ENCODE assay signal across 9 cellular contexts in the genomic region with DNA sequence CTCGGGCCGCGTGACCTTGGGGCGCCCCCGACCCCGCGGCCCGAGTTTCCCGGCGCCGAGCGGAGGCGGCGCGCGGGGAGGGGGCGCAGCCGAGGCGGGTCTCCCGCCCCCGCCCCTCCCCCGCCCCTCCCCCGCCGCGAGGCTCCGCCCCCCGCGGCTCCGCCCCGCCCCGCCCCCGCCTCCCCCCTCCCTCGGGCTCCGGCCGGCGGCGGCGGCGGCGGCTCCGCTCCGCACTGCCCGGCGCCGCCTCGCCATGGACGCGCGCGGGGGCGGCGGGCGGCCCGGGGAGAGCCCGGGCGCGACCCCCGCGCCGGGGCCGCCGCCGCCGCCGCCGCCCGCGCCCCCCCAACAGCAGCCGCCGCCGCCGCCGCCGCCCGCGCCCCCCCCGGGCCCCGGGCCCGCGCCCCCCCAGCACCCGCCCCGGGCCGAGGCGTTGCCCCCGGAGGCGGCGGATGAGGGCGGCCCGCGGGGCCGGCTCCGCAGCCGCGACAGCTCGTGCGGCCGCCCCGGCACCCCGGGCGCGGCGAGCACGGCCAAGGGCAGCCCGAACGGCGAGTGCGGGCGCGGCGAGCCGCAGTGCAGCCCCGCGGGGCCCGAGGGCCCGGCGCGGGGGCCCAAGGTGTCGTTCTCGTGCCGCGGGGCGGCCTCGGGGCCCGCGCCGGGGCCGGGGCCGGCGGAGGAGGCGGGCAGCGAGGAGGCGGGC. TPM values are rescaled to one million over a fixed set of nuclear protein-coding genes. Genes with fewer than 3 reads are reported as not detected.
DNase-seq lines count a peak whose midpoint lies in the region; ATAC-seq, FAIRE-seq and TF ChIP-seq lines count a peak whose summit lies in the region.
"Had no signal": no experiment of that assay in that cellular context is flagged by ENCODE, and none has a peak within 500 bp of the region (broad histone marks: within the 10 kb centered on the region; RNA-seq: fewer than 3 reads in every experiment).

A gene (plus strand): TSS at position 189 of the 703 bp plus-strand sequence. CDS start 65 bp downstream, at position 254.

- H3K4me3 Mint-ChIP-seq in stimulated activated naive CD8-positive, alpha-beta T cell treated with anti-CD3 and anti-CD28 coated beads, Interleukin-15, amount 100 ng/mL, for 72 hours: peak within 1 kb of the TSS; percentile 54 to 61
- peak within 1 kb of the TSS; percentile 57 for H3K4me3 Mint-ChIP-seq in astrocyte (ENCODE audit: unreplicated experiment)

- H3K36me3 ChIP-seq in astrocyte (ENCODE audit: insufficient read depth, low read length) (no peaks in the 10 kb centered on the region), SJCRH30 (no peaks in the 10 kb centered on the region)

- H3K4me3 ChIP-seq in astrocyte (ENCODE audit: insufficient read depth, low read depth, low read length): no peak within 1 kb of the TSS
- no peak within 1 kb of the TSS for H3K4me3 ChIP-seq in SJCRH30

- H3K4me1 ChIP-seq in astrocyte (ENCODE audit: insufficient read depth, low read length) (peaks cover 27% of the 10 kb centered on the region), SJCRH30 (peaks cover 9% of the 10 kb centered on the region)

- H3K27ac Mint-ChIP-seq in stimulated activated naive CD8-positive, alpha-beta T cell treated with anti-CD3 and anti-CD28 coated beads, Interleukin-15, amount 100 ng/mL, for 72 hours: no peak within 1 kb of the TSS
- no peak within 1 kb of the TSS for H3K27ac Mint-ChIP-seq in astrocyte (ENCODE audit: unreplicated experiment)

- no peaks in the 10 kb centered on the region for H3K36me3 Mint-ChIP-seq in astrocyte (ENCODE audit: low read depth, unreplicated experiment)

- H2AFZ ChIP-seq in astrocyte (ENCODE audit: low read depth, low read length): no peak within 1 kb of the TSS

- H3K27me3 ChIP-seq in astrocyte (ENCODE audit: insufficient read depth, low read length) (no peaks in the 10 kb centered on the region), layer of hippocampus (ENCODE audit: control insufficient read depth, insufficient read depth, low read length) (peaks cover 10% of the 10 kb centered on the region), SJCRH30 (0 out of 2 replicates have a peak, but pooled peaks cover 3% of the 10 kb centered on the region)

- H3K4me2 ChIP-seq in astrocyte (ENCODE audit: low read length): peak within 1 kb of the TSS; percentile 76

- H3K4me1 Mint-ChIP-seq in stimulated activated naive CD8-positive, alpha-beta T cell treated with anti-CD3 and anti-CD28 coated beads, Interleukin-15, amount 100 ng/mL, for 72 hours: peaks cover 12% of the 10 kb centered on the region
- peaks cover 7% of the 10 kb centered on the region for H3K4me1 Mint-ChIP-seq in astrocyte (ENCODE audit: low read depth, unreplicated experiment)

- no peaks in the 10 kb centered on the region for H3K79me2 ChIP-seq in astrocyte (ENCODE audit: insufficient read depth, low read length)

- H4K20me1 ChIP-seq in astrocyte (ENCODE audit: insufficient read depth, low read length): peaks cover 54% of the 10 kb centered on the region

- H3K9me3 Mint-ChIP-seq in stimulated activated naive CD8-positive, alpha-beta T cell treated with anti-CD3 and anti-CD28 coated beads, Interleukin-15, amount 100 ng/mL, for 72 hours: no peaks in the 10 kb centered on the region
- no peaks in the 10 kb centered on the region for H3K9me3 Mint-ChIP-seq in astrocyte (ENCODE audit: unreplicated experiment)

- H3K9me3 ChIP-seq in astrocyte (ENCODE audit: insufficient read depth, low read depth, low read length) (no peaks in the 10 kb centered on the region), SJCRH30 (replicated peaks) (no peaks in the 10 kb centered on the region)

- H3K9ac ChIP-seq in astrocyte (ENCODE audit: low read length): no peak within 1 kb of the TSS

- no peak for DNase-seq in stimulated activated naive CD8-positive, alpha-beta T cell treated with anti-CD3 and anti-CD28 coated beads, Interleukin-15, amount 100 ng/mL, for 72 hours
- DNase-seq in stimulated activated naive CD8-positive, alpha-beta T cell treated with anti-CD3 and anti-CD28 coated beads, Interleukin-15, Interleukin-2, amounts not matched to agents 100 U/mL and 50 U/mL, for 24 hours: no peak
- DNase-seq in astrocyte (ENCODE audit: low read depth) (no peak), head of caudate nucleus (no peak), SJCRH30 (no peak), HK-2 (ENCODE audit: unreplicated experiment) (no peak)
- DNase-seq: activated CD4-positive, CD25-positive, alpha-beta regulatory T cell treated with anti-CD3 and anti-CD28 coated beads, Interleukin-2, amount 50 U/mL, for 72 hours had no signal

- intact Hi-C loops in head of caudate nucleus (cut with DNase I): loop anchor here (10.0 kb wide), 1 partner anchor 145 kb away; no protein-coding TSS in a partner anchor

- peaks cover 72% of the 10 kb centered on the region for H3K27me3 Mint-ChIP-seq in stimulated activated naive CD8-positive, alpha-beta T cell treated with anti-CD3 and anti-CD28 coated beads, Interleukin-15, amount 100 ng/mL, for 72 hours
- H3K27me3 Mint-ChIP-seq in astrocyte (ENCODE audit: low read depth, unreplicated experiment): peaks cover 26% of the 10 kb centered on the region

- ATAC-seq in stimulated activated naive CD8-positive, alpha-beta T cell treated with anti-CD3 and anti-CD28 coated beads, Interleukin-15, amount 100 ng/mL, for 72 hours: no peak
- no peak for ATAC-seq in stimulated activated naive CD8-positive, alpha-beta T cell treated with anti-CD3 and anti-CD28 coated beads, Interleukin-15, Interleukin-2, amounts not matched to agents 100 U/mL and 50 U/mL, for 24 hours
- no peak for ATAC-seq in HG02759 (IDR thresholded peaks at IDR 0.05; ENCODE audit: unreplicated experiment)

- FAIRE-seq in astrocyte (lab: Jason Lieb, UNC): no peak

- TF ChIP-seq CTCF in astrocyte (IDR thresholded peaks at IDR 0.05; ENCODE audit: insufficient read depth, low read depth, low read length): no peak

- H3K27ac ChIP-seq in astrocyte (ENCODE audit: low read depth, low read length) (no peak within 1 kb of the TSS), layer of hippocampus (ENCODE audit: low read depth, low read length) (peak within 1 kb of the TSS; percentile 95), SJCRH30 (no peak within 1 kb of the TSS)

RNA-seq across cellular contexts. Expression of the gene that starts here (rescaled TPM):
- total RNA-seq in astrocyte: 4.8 and 5.5 TPM in 2 replicates
- 0.14 and 0.30 TPM in 2 replicates for total RNA-seq in SJCRH30 (2014; rRNA removed; shearing (Covaris generic))
